In the genomic region with DNA sequence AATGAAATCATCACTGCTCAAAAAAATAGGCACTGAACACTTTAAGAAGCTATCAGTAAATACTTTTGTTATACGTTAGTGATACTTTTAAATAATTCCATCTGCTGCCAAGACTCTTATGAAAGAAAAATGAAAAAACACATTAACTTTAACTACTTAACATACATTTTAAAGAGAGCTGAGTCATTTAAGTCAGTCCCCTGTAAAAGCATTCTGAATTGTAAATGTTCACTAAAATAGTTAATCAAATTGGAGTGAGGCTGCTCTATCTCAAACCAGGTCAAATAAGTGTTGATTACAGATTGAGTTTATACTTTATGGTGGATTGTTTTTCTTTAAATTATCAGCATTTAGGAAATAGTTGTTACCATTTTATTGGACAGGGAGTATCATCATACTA, we compare ENCODE assay signal across 9 cellular contexts.
"Had no signal": no experiment of that assay in that cellular context is flagged by ENCODE, and none has a peak within 500 bp of the region (broad histone marks: within the 10 kb centered on the region; RNA-seq: fewer than 3 reads in every experiment).

No MANE protein-coding gene starts in this region.

- H3K27ac ChIP-seq: GM23248 had no signal

- H3K4me1 ChIP-seq: HAP-1 had no signal

- H3K36me3 ChIP-seq: HAP-1 had no signal

- H3K4me2 ChIP-seq: GM23338 had no signal

- H2AFZ ChIP-seq: GM23248, GM23338 had no signal

- H3K9me3 ChIP-seq: HAP-1 had no signal

- H3K4me3 ChIP-seq: GM23248, GM23338, HAP-1 had no signal

- DNase-seq: GM23248, GOT3, H7, H9, HCEC 1CT, HFFc6 had no signal

- ATAC-seq: GM23338, HCT116 had no signal

- H3K9ac ChIP-seq: GM23248 had no signal
